Comparison of ENCODE assay signal across 8 cellular contexts in the genomic region with DNA sequence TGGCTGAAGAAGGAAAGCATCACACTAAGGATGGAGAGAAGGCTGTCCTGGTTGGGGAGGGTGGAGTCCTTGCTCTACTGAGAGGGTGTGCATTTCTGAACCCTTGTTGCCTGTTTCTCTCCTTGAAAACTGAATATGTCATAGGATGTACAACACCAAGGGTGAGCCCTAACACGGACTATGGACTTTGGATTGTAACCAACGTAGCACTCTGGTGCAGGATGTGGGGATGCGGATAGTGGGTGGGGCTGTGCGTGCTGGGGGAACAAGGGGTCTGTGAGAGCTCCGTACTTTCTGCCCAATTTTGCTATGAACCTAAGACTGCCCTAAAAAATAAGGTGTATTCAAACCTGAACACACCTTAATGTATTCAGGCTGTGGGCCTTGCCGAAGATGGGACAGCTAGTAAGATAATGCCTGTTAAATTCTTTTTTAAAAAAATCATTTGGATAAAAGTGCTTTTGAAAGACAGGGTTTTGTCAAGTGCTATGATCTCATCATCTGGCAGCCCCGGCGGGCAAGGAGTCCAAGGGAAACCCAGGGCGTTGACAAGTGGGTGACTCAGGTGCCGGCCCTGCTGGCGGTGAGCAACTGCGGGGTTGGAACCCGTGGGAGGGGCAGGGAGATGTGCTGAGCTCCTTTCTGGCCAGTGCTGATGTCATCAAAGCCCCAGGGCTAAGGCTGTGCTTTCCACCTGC. TPM values are rescaled to one million over a fixed set of nuclear protein-coding genes. Genes with fewer than 3 reads are reported as not detected.
DNase-seq lines count a peak whose midpoint lies in the region; ATAC-seq and TF ChIP-seq lines count a peak whose summit lies in the region.

No MANE protein-coding gene starts in this region.

- TF ChIP-seq CTCF in AG04450 (IDR thresholded peaks at IDR 0.05; ENCODE audit: low read depth, low read length) = no peak
- TF ChIP-seq CTCF in body of pancreas (IDR thresholded peaks at IDR 0.05) = no peak
- TF ChIP-seq CTCF in lower leg skin (IDR thresholded peaks at IDR 0.05) = no peak

- 63 to 69% methylated on average over 13 of the region's 13 CpGs for WGBS in body of pancreas, 2 donors
- WGBS in lower leg skin, 2 donors = 28 to 43% methylated on average over 13 of the region's 13 CpGs

- CTCF ChIA-PET in AG04450 (lab: Charles Lee) = interaction anchor here (0.7 kb wide), 1 partner anchor 14 kb away, joined by 4 read pairs; no protein-coding TSS in a partner anchor

- intact Hi-C loops in body of pancreas (cut with DNase I) (no loop called here), lower leg skin (cut with DNase I; ENCODE audit: low total_unique reads) (no loop called here)

- H3K4me3 ChIP-seq in AG04450 (ENCODE audit: low read depth, low read length) (no peak overlapping the region), body of pancreas (no peak overlapping the region), lower leg skin (ENCODE audit: low read depth, poor library complexity, severe bottlenecking) (no peak overlapping the region)

- H3K36me3 ChIP-seq in body of pancreas (replicated peaks in 1 of 2; ENCODE audit: insufficient read depth in 1 of 2, low read depth in 2 of 2) = no peaks in the 10 kb centered on the region

- DNase-seq in AG04450 (ENCODE audit: low read depth, low spot score) (peak; percentile 39), HT1080 (ENCODE audit: low read depth) (peak; percentile 96), body of pancreas (peak; percentile 37 to 72 (median 56)), lower leg skin (ENCODE audit: low spot score in 2 of 2) (peak; percentile 82 to 92), NCI-H748 (lab: John Stamatoyannopoulos, UW; ENCODE audit: unreplicated experiment) (no peak), NCI-H510A treated with DMSO at 0.1 percent for 48 hours (lab: John Stamatoyannopoulos, UW) (no peak)

- H3K27me3 ChIP-seq in AG04450 (ENCODE audit: control insufficient read depth, insufficient read depth, low read length) (no peaks in the 10 kb centered on the region), body of pancreas (no peaks in the 10 kb centered on the region)

- POLR2A ChIA-PET in AG04450 (lab: Yijun Ruan, JAX) = no interaction called here

- ATAC-seq in body of pancreas = peak; percentile 73
- ATAC-seq in GM18868 (IDR thresholded peaks at IDR 0.05; ENCODE audit: unreplicated experiment) = no peak
- ATAC-seq in GM21786 (IDR thresholded peaks at IDR 0.05; ENCODE audit: unreplicated experiment) = no peak

- no peaks in the 10 kb centered on the region for H3K9me3 ChIP-seq in AG04450 (ENCODE audit: control insufficient read depth, insufficient read depth, low read length)
- H3K9me3 ChIP-seq in body of pancreas = no peaks in the 10 kb centered on the region

- H3K4me1 ChIP-seq in body of pancreas = no peaks in the 10 kb centered on the region

- TF ChIP-seq POLR2A in body of pancreas (IDR thresholded peaks at IDR 0.05) (no peak), lower leg skin (IDR thresholded peaks at IDR 0.05) (no peak)

- no peak overlapping the region for H3K27ac ChIP-seq in AG04450 (ENCODE audit: low read depth, low read length)
- no peak overlapping the region for H3K27ac ChIP-seq in body of pancreas

RNA-seq across cellular contexts. Expression of gene GATA6, which starts 54.0 kb away (rescaled TPM):
- polyA plus RNA-seq in AG04450 (2011; rRNA removed) = 1.3 and 1.5 TPM in 2 replicates
- 0.60 and 1.2 TPM in 2 replicates for polyA minus RNA-seq in AG04450 (2011; rRNA and poly(A)+ RNA removed)
- total RNA-seq in HT1080 (2014; rRNA removed; shearing (Covaris generic)) = 5.5 and 6.8 TPM in 2 replicates
- 6.8 and 8.9 TPM in 2 replicates for polyA plus RNA-seq in HT1080 (2015; cell fraction: cytosol; rRNA removed)
- 12.5 and 13.0 TPM in 2 replicates for polyA plus RNA-seq in HT1080 (2015; cell fraction: nucleus; rRNA removed)
- total RNA-seq in body of pancreas = 100 to 1,000 TPM in 1 of 2 donors, 10 to 100 TPM in 1; 41.8 to 114 TPM
- 1 to 10 TPM in 3 of 4 donors, under 1 TPM in 1; 0.65 to 6.7 (median 5.1) TPM for total RNA-seq in lower leg skin

Comparison
In these comparisons a context has a peak if more than half of its experiments do, and no peak if none do; other contexts are left out.
1. DNase-seq: peak in AG04450 (single experiment), HT1080 (single experiment), body of pancreas (4 of 4) and lower leg skin (2 of 2); none in NCI-H748 (single experiment) and NCI-H510A treated with DMSO at 0.1 percent for 48 hours (single experiment).